ENCODE assay signal across 1 cellular context in the genomic region with DNA sequence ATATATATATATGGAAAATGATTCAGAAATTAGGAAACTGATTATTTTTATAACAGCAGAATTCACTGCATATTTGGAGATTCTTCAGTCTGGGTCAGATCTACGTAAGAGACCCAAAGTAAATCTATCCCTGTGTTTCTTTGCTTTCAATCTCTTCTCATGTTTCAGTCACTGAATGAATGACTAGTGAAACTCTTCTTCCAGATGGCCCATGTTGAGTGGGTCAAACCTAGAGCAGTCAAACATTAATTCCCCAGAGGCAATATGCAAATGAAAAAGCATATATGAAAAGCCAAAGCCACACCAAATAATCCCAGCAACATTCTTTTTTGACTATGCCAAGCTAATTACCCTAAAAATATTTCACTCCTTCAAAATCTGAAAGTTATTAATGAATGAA.
TF ChIP-seq lines count a peak whose summit lies in the region.

No MANE protein-coding gene starts in this region.

TF ChIP-seq in GM23338, 12 proteins besides CTCF, POLR2A, EP300 and RAD21 (continued from another document):
- TF ChIP-seq, protein P1, sequence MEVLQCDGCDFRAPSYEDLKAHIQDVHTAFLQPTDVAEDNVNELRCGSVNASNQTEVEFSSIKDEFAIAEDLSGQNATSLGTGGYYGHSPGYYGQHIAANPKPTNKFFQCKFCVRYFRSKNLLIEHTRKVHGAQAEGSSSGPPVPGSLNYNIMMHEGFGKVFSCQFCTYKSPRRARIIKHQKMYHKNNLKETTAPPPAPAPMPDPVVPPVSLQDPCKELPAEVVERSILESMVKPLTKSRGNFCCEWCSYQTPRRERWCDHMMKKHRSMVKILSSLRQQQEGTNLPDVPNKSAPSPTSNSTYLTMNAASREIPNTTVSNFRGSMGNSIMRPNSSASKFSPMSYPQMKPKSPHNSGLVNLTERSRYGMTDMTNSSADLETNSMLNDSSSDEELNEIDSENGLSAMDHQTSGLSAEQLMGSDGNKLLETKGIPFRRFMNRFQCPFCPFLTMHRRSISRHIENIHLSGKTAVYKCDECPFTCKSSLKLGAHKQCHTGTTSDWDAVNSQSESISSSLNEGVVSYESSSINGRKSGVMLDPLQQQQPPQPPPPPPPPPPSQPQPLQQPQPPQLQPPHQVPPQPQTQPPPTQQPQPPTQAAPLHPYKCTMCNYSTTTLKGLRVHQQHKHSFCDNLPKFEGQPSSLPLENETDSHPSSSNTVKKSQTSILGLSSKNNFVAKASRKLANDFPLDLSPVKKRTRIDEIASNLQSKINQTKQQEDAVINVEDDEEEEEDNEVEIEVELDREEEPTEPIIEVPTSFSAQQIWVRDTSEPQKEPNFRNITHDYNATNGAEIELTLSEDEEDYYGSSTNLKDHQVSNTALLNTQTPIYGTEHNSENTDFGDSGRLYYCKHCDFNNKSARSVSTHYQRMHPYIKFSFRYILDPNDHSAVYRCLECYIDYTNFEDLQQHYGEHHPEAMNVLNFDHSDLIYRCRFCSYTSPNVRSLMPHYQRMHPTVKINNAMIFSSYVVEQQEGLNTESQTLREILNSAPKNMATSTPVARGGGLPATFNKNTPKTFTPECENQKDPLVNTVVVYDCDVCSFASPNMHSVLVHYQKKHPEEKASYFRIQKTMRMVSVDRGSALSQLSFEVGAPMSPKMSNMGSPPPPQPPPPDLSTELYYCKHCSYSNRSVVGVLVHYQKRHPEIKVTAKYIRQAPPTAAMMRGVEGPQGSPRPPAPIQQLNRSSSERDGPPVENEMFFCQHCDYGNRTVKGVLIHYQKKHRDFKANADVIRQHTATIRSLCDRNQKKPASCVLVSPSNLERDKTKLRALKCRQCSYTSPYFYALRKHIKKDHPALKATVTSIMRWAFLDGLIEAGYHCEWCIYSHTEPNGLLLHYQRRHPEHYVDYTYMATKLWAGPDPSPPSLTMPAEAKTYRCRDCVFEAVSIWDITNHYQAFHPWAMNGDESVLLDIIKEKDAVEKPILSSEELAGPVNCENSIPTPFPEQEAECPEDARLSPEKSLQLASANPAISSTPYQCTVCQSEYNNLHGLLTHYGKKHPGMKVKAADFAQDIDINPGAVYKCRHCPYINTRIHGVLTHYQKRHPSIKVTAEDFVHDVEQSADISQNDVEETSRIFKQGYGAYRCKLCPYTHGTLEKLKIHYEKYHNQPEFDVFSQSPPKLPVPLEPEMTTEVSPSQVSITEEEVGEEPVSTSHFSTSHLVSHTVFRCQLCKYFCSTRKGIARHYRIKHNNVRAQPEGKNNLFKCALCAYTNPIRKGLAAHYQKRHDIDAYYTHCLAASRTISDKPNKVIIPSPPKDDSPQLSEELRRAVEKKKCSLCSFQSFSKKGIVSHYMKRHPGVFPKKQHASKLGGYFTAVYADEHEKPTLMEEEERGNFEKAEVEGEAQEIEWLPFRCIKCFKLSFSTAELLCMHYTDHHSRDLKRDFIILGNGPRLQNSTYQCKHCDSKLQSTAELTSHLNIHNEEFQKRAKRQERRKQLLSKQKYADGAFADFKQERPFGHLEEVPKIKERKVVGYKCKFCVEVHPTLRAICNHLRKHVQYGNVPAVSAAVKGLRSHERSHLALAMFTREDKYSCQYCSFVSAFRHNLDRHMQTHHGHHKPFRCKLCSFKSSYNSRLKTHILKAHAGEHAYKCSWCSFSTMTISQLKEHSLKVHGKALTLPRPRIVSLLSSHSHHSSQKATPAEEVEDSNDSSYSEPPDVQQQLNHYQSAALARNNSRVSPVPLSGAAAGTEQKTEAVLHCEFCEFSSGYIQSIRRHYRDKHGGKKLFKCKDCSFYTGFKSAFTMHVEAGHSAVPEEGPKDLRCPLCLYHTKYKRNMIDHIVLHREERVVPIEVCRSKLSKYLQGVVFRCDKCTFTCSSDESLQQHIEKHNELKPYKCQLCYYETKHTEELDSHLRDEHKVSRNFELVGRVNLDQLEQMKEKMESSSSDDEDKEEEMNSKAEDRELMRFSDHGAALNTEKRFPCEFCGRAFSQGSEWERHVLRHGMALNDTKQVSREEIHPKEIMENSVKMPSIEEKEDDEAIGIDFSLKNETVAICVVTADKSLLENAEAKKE (CRISPR knock-in tag; IDR thresholded peaks at IDR 0.05), result no peak
